Comparison of ENCODE assay signal across 10 cellular contexts in genomic region chr12:23055004-23055403, GRCh38.
A peak's percentile ranks its signal among the peaks of the same experiment; 100 is the strongest.
DNase-seq lines count a peak whose midpoint lies in the region; ATAC-seq and TF ChIP-seq lines count a peak whose summit lies in the region.
"Had no signal": no experiment of that assay in that cellular context is flagged by ENCODE, and none has a peak within 500 bp of the region (broad histone marks: within the 10 kb centered on the region; RNA-seq: fewer than 3 reads in every experiment).

No MANE protein-coding gene starts in this region.

- no peaks in the 10 kb centered on the region for H3K36me3 Mint-ChIP-seq in activated naive CD4-positive, alpha-beta T cell treated with anti-CD3 and anti-CD28 coated beads, Interleukin-2, amount 10 ng/mL, durations not matched to agents 7 days and 5 days

- no peaks in the 10 kb centered on the region for H4K20me1 ChIP-seq in fibroblast of lung (ENCODE audit: control insufficient read depth, extremely low read depth, insufficient read depth, low read length)

- H3K4me1 Mint-ChIP-seq in activated naive CD4-positive, alpha-beta T cell treated with anti-CD3 and anti-CD28 coated beads, Interleukin-2, amount 10 ng/mL, durations not matched to agents 7 days and 5 days, result no peaks in the 10 kb centered on the region

- H3K4me1 ChIP-seq in left ventricle myocardium inferior (no peaks in the 10 kb centered on the region), fibroblast of lung (ENCODE audit: control insufficient read depth, extremely low read depth, insufficient read depth, low read length) (no peaks in the 10 kb centered on the region)
- H3K4me1 ChIP-seq: esophagus squamous epithelium, SJSA1 had no signal

- no peaks in the 10 kb centered on the region for H3K9me3 Mint-ChIP-seq in activated naive CD4-positive, alpha-beta T cell treated with anti-CD3 and anti-CD28 coated beads, Interleukin-2, amount 10 ng/mL, durations not matched to agents 7 days and 5 days

- no peak overlapping the region for H3K4me3 ChIP-seq in left ventricle myocardium inferior
- H3K4me3 ChIP-seq in fibroblast of lung (replicated peaks in 1 of 4; ENCODE audit: control extremely low read depth in 1 of 4, insufficient read depth in 1 of 4, low read depth in 3 of 4, low read length in 4 of 4), result no peak overlapping the region
- H3K4me3 ChIP-seq: esophagus squamous epithelium, SJSA1 had no signal

- no peaks in the 10 kb centered on the region for H3K9me3 ChIP-seq in left ventricle myocardium inferior (replicated peaks)
- H3K9me3 ChIP-seq in fibroblast of lung (ENCODE audit: control insufficient read depth, insufficient read depth, low read depth, low read length), result no peaks in the 10 kb centered on the region
- H3K9me3 ChIP-seq: esophagus squamous epithelium, SJSA1 had no signal

- H3K27ac Mint-ChIP-seq in activated naive CD4-positive, alpha-beta T cell treated with anti-CD3 and anti-CD28 coated beads, Interleukin-2, amount 10 ng/mL, durations not matched to agents 7 days and 5 days, result no peak overlapping the region

- H3K27ac ChIP-seq in left ventricle myocardium inferior (replicated peaks) (no peak overlapping the region), fibroblast of lung (ENCODE audit: insufficient read depth, low read length) (no peak overlapping the region)
- H3K27ac ChIP-seq: esophagus squamous epithelium, SJSA1 had no signal

- H3K9ac ChIP-seq in fibroblast of lung (ENCODE audit: insufficient read depth, low read length), result no peak overlapping the region

- ATAC-seq in HG02973 (IDR thresholded peaks at IDR 0.05; ENCODE audit: unreplicated experiment) (no peak), omental fat pad (ENCODE audit: low FRiP score) (no peak)

- no peak overlapping the region for H3K4me3 Mint-ChIP-seq in activated naive CD4-positive, alpha-beta T cell treated with anti-CD3 and anti-CD28 coated beads, Interleukin-2, amount 10 ng/mL, durations not matched to agents 7 days and 5 days

- H3K36me3 ChIP-seq in left ventricle myocardium inferior (no peaks in the 10 kb centered on the region), fibroblast of lung (ENCODE audit: control insufficient read depth, insufficient read depth, low read length) (no peaks in the 10 kb centered on the region)
- H3K36me3 ChIP-seq: esophagus squamous epithelium, SJSA1 had no signal

- peak; percentile 26 for TF ChIP-seq CTCF in left ventricle myocardium inferior (IDR thresholded peaks at IDR 0.05; ENCODE audit: borderline replicate concordance)
- TF ChIP-seq CTCF in fibroblast of lung (conservative IDR thresholded peaks at IDR 0.05 in 1 of 2, IDR thresholded peaks at IDR 0.05 in 1 of 2; ENCODE audit: low read depth in 1 of 2, low read length in 2 of 2), result peak in 1 of 2 donors; percentile 27
- no peak for TF ChIP-seq CTCF in omental fat pad (IDR thresholded peaks at IDR 0.05)

- no peaks in the 10 kb centered on the region for H3K27me3 ChIP-seq in left ventricle myocardium inferior (ENCODE audit: low read depth)
- no peaks in the 10 kb centered on the region for H3K27me3 ChIP-seq in fibroblast of lung (ENCODE audit: control insufficient read depth, insufficient read depth, low read length)
- H3K27me3 ChIP-seq: esophagus squamous epithelium, SJSA1 had no signal

- intact Hi-C loops in left ventricle myocardium inferior (cut with micrococcal nuclease), result no loop called here
- intact Hi-C loops in cardiac septum (cut with DNase I), result no loop called here

- H3K27me3 Mint-ChIP-seq in activated naive CD4-positive, alpha-beta T cell treated with anti-CD3 and anti-CD28 coated beads, Interleukin-2, amount 10 ng/mL, durations not matched to agents 7 days and 5 days, result no peaks in the 10 kb centered on the region

- DNase-seq in left ventricle myocardium inferior, result no peak
- no peak for DNase-seq in cardiac septum (ENCODE audit: low spot score)
- DNase-seq in NCI-H82 (lab: John Stamatoyannopoulos, UW), result peak; percentile 69
- peak; percentile 15 to 22 for DNase-seq in fibroblast of lung (ENCODE audit: low read depth in 2 of 2)
- DNase-seq in stimulated activated CD4-positive, alpha-beta T cell treated with anti-CD3 and anti-CD28 coated beads, Interleukin-2, amount 100 ng/mL, for 24 hours, result no peak
- DNase-seq in activated naive CD4-positive, alpha-beta T cell treated with anti-CD3 and anti-CD28 coated beads, Interleukin-2, amount 10 ng/mL, durations not matched to agents 7 days and 5 days, result no peak
- no peak for DNase-seq in omental fat pad (ENCODE audit: low spot score)
- DNase-seq: esophagus squamous epithelium had no signal

- no peak overlapping the region for H2AFZ ChIP-seq in fibroblast of lung (ENCODE audit: low read length)

- no peak overlapping the region for H3K4me2 ChIP-seq in fibroblast of lung (ENCODE audit: extremely low read depth, insufficient read depth, low read length)

- no peaks in the 10 kb centered on the region for H3K79me2 ChIP-seq in fibroblast of lung (ENCODE audit: control insufficient read depth, insufficient read depth, low read length)

- CTCF ChIA-PET in activated naive CD4-positive, alpha-beta T cell treated with anti-CD3 and anti-CD28 coated beads, Interleukin-2, amount 10 ng/mL, durations not matched to agents 7 days and 5 days (lab: Charles Lee), result interaction anchor here (1.1 kb wide), 1 partner anchor 198 kb away, joined by 3 read pairs; no protein-coding TSS in a partner anchor

Comparison
In these comparisons a context has a peak if more than half of its experiments do, and no peak if none do; other contexts are left out.
1. DNase-seq: peak in NCI-H82 (single experiment) and fibroblast of lung (2 of 2); none in left ventricle myocardium inferior (single experiment), cardiac septum (single experiment), stimulated activated CD4-positive, alpha-beta T cell treated with anti-CD3 and anti-CD28 coated beads, Interleukin-2, amount 100 ng/mL, for 24 hours (0 of 2), activated naive CD4-positive, alpha-beta T cell treated with anti-CD3 and anti-CD28 coated beads, Interleukin-2, amount 10 ng/mL, durations not matched to agents 7 days and 5 days (single experiment) and omental fat pad (single experiment).